14 cellular contexts compared by ENCODE assay signal in genomic region chr12:128791395-128792322, GRCh38. TPM values are rescaled to one million over a fixed set of nuclear protein-coding genes. Genes with fewer than 3 reads are reported as not detected.
DNase-seq lines count a peak whose midpoint lies in the region; ATAC-seq and TF ChIP-seq lines count a peak whose summit lies in the region.
"Had no signal": no experiment of that assay in that cellular context is flagged by ENCODE, and none has a peak within 500 bp of the region (broad histone marks: within the 10 kb centered on the region; RNA-seq: fewer than 3 reads in every experiment).

No MANE protein-coding gene starts in this region.

- DNase-seq in activated CD4-positive, alpha-beta T cell treated with anti-CD3 and anti-CD28 coated beads for 36 hours = no peak
- no peak for DNase-seq in activated CD4-positive, alpha-beta T cell treated with anti-CD3 and anti-CD28 coated beads for 1 hour
- no peak for DNase-seq in central memory CD8-positive, alpha-beta T cell (ENCODE audit: low spot score in 2 of 2)
- no peak for DNase-seq in SKM-1 (lab: John Stamatoyannopoulos, UW; ENCODE audit: unreplicated experiment)
- DNase-seq in activated CD8-positive, alpha-beta memory T cell treated with anti-CD3 and anti-CD28 coated beads, Interleukin-2, amount 50 U/mL, for 4 hours = no peak
- DNase-seq in GM13977 (ENCODE audit: low spot score) = no peak
- DNase-seq: 8988T; activated CD4-positive, alpha-beta T cell treated with anti-CD3 and anti-CD28 coated beads for 4 hours; GF-D8; MV-4-11; NCI-H524 treated with DMSO at 0.1 percent for 48 hours; SIG-M5 had no signal

- peak; percentile 65 for ATAC-seq in activated CD4-positive, alpha-beta T cell treated with anti-CD3 and anti-CD28 coated beads for 36 hours
- peak; percentile 21 for ATAC-seq in HG02610 (IDR thresholded peaks at IDR 0.05; ENCODE audit: unreplicated experiment)
- no peak for ATAC-seq in central memory CD8-positive, alpha-beta T cell (replicated peaks; ENCODE audit: extremely low read depth, poor library complexity, severe bottlenecking)
- peak; percentile 52 for ATAC-seq in stimulated activated memory B cell treated with anti-CD40 and anti-IgM and Interleukin-4, amounts not matched to agents 10 μg/mL and 1 μg/mL and 100 μg/mL, for 72 hours

- POLR2A ChIA-PET in activated CD4-positive, alpha-beta T cell treated with anti-CD3 and anti-CD28 coated beads for 36 hours (lab: Charles Lee) = no interaction called here

- no peaks in the 10 kb centered on the region for H3K9me3 Mint-ChIP-seq in activated CD4-positive, alpha-beta T cell treated with anti-CD3 and anti-CD28 coated beads for 36 hours (ENCODE audit: low read depth)
- H3K9me3 Mint-ChIP-seq in central memory CD8-positive, alpha-beta T cell = no peaks in the 10 kb centered on the region
- H3K9me3 Mint-ChIP-seq in stimulated activated memory B cell treated with anti-CD40 and anti-IgM and Interleukin-4, amounts not matched to agents 10 μg/mL and 1 μg/mL and 100 μg/mL, for 72 hours = no peaks in the 10 kb centered on the region

- no peaks in the 10 kb centered on the region for H3K27me3 Mint-ChIP-seq in activated CD4-positive, alpha-beta T cell treated with anti-CD3 and anti-CD28 coated beads for 36 hours
- H3K27me3 Mint-ChIP-seq in central memory CD8-positive, alpha-beta T cell = no peaks in the 10 kb centered on the region
- H3K27me3 Mint-ChIP-seq in stimulated activated memory B cell treated with anti-CD40 and anti-IgM and Interleukin-4, amounts not matched to agents 10 μg/mL and 1 μg/mL and 100 μg/mL, for 72 hours = no peaks in the 10 kb centered on the region

- H3K36me3 Mint-ChIP-seq in activated CD4-positive, alpha-beta T cell treated with anti-CD3 and anti-CD28 coated beads for 36 hours (ENCODE audit: low read depth) = peaks cover 31% of the 10 kb centered on the region
- H3K36me3 Mint-ChIP-seq in central memory CD8-positive, alpha-beta T cell (ENCODE audit: insufficient read depth) = peaks cover 43% of the 10 kb centered on the region
- H3K36me3 Mint-ChIP-seq in stimulated activated memory B cell treated with anti-CD40 and anti-IgM and Interleukin-4, amounts not matched to agents 10 μg/mL and 1 μg/mL and 100 μg/mL, for 72 hours = peaks cover 64% of the 10 kb centered on the region

- in situ Hi-C loops in GM13977 (cut with MboI; ENCODE audit: low pct_unique_long_range_greater_than_20kb, low sequenced_read_pairs, unreplicated experiment) = no loop called here

- TF ChIP-seq CTCF in GM13977 (IDR thresholded peaks at IDR 0.05; ENCODE audit: extremely low read depth, insufficient read depth, missing control alignments) = no peak

- no peak overlapping the region for H3K4me3 Mint-ChIP-seq in activated CD4-positive, alpha-beta T cell treated with anti-CD3 and anti-CD28 coated beads for 36 hours
- H3K4me3 Mint-ChIP-seq in central memory CD8-positive, alpha-beta T cell = peak overlapping the region; percentile 26
- no peak overlapping the region for H3K4me3 Mint-ChIP-seq in stimulated activated memory B cell treated with anti-CD40 and anti-IgM and Interleukin-4, amounts not matched to agents 10 μg/mL and 1 μg/mL and 100 μg/mL, for 72 hours

- H3K27ac Mint-ChIP-seq in activated CD4-positive, alpha-beta T cell treated with anti-CD3 and anti-CD28 coated beads for 36 hours = peak overlapping the region; percentile 47
- peak overlapping the region; percentile 79 for H3K27ac Mint-ChIP-seq in central memory CD8-positive, alpha-beta T cell (ENCODE audit: low read depth)
- peak overlapping the region; percentile 98 for H3K27ac Mint-ChIP-seq in stimulated activated memory B cell treated with anti-CD40 and anti-IgM and Interleukin-4, amounts not matched to agents 10 μg/mL and 1 μg/mL and 100 μg/mL, for 72 hours

- intact Hi-C loops in activated CD4-positive, alpha-beta T cell treated with anti-CD3 and anti-CD28 coated beads for 36 hours (cut with DNase I, micrococcal nuclease) = no loop called here

- CTCF ChIA-PET in activated CD4-positive, alpha-beta T cell treated with anti-CD3 and anti-CD28 coated beads for 36 hours (lab: Charles Lee) = interaction anchor here (0.8 kb wide), 1 partner anchor 49 kb away, joined by 4 read pairs; no protein-coding TSS in a partner anchor

- peaks cover 17% of the 10 kb centered on the region for H3K4me1 Mint-ChIP-seq in activated CD4-positive, alpha-beta T cell treated with anti-CD3 and anti-CD28 coated beads for 36 hours
- peaks cover 63% of the 10 kb centered on the region for H3K4me1 Mint-ChIP-seq in central memory CD8-positive, alpha-beta T cell
- H3K4me1 Mint-ChIP-seq in stimulated activated memory B cell treated with anti-CD40 and anti-IgM and Interleukin-4, amounts not matched to agents 10 μg/mL and 1 μg/mL and 100 μg/mL, for 72 hours = peaks cover 78% of the 10 kb centered on the region

RNA-seq across cellular contexts. Expression of gene SLC15A4, which starts 32.1 kb away (rescaled TPM):
- total RNA-seq in activated CD4-positive, alpha-beta T cell treated with anti-CD3 and anti-CD28 coated beads for 36 hours = 10 to 100 TPM; 24.2 to 25.9 TPM

Comparison
In these comparisons a context has a peak if more than half of its experiments do, and no peak if none do; other contexts are left out.
1. H3K27ac Mint-ChIP-seq: peak in every context shown above with its lines; median percentile 98 in stimulated activated memory B cell treated with anti-CD40 and anti-IgM and Interleukin-4, amounts not matched to agents 10 μg/mL and 1 μg/mL and 100 μg/mL, for 72 hours; 79 in central memory CD8-positive, alpha-beta T cell; 47 in activated CD4-positive, alpha-beta T cell treated with anti-CD3 and anti-CD28 coated beads for 36 hours.